Comparison of ENCODE assay signal across 8 cellular contexts in genomic region chr20:3239867-3240775, GRCh38. TPM values are rescaled to one million over a fixed set of nuclear protein-coding genes. Genes with fewer than 3 reads are reported as not detected.
DNase-seq lines count a peak whose midpoint lies in the region; ATAC-seq and TF ChIP-seq lines count a peak whose summit lies in the region.

No MANE protein-coding gene starts in this region.

- H3K79me2 ChIP-seq in MM.1S (ENCODE audit: low read length) = no peaks in the 10 kb centered on the region

- peak overlapping the region; percentile 72 for H3K4me3 ChIP-seq in MM.1S (ENCODE audit: low read length)
- peak overlapping the region; percentile 69 to 72 for H3K4me3 ChIP-seq in duodenal mucosa (ENCODE audit: low read depth in 1 of 2, low read length in 2 of 2)

- TF ChIP-seq CTCF in MM.1S (IDR thresholded peaks at IDR 0.05; ENCODE audit: low read length) = no peak

- no peak overlapping the region for H3K9ac ChIP-seq in MM.1S (ENCODE audit: low read length)
- peak overlapping the region; percentile 32 to 43 for H3K9ac ChIP-seq in duodenal mucosa (ENCODE audit: low read depth in 1 of 2, low read length in 2 of 2)

- ATAC-seq in GM21360 (IDR thresholded peaks at IDR 0.05; ENCODE audit: unreplicated experiment) (no peak), GM21786 (IDR thresholded peaks at IDR 0.05; ENCODE audit: unreplicated experiment) (no peak)

- H3K36me3 ChIP-seq in MM.1S (replicated peaks; ENCODE audit: insufficient read depth, low read length) (no peaks in the 10 kb centered on the region), duodenal mucosa (ENCODE audit: control insufficient read depth in 1 of 2, insufficient read depth in 2 of 2, low read length in 2 of 2) (no peaks in the 10 kb centered on the region)

- H3K4me1 ChIP-seq in MM.1S (ENCODE audit: low read length) (0 out of 2 replicates have a peak, but pooled peaks cover 3% of the 10 kb centered on the region), duodenal mucosa (ENCODE audit: control insufficient read depth in 1 of 2, insufficient read depth in 2 of 2, low read length in 2 of 2) (peaks cover 9 to 17% of the 10 kb centered on the region in 2 donors)

- H3K4me2 ChIP-seq in MM.1S (ENCODE audit: low read depth, low read length) = peak overlapping the region; percentile 96

- no peaks in the 10 kb centered on the region for H4K20me1 ChIP-seq in MM.1S (ENCODE audit: insufficient read depth, low read length)

- peak overlapping the region; percentile 78 for H2AFZ ChIP-seq in MM.1S (ENCODE audit: low read length)

- peak; percentile 62 for DNase-seq in AG20443 (ENCODE audit: low spot score)
- no peak for DNase-seq in MM.1S
- peak; percentile 22 for DNase-seq in myocyte (ENCODE audit: low read depth)
- no peak for DNase-seq in NCI-H2029 treated with DMSO at 0.1 percent for 48 hours (lab: John Stamatoyannopoulos, UW)
- DNase-seq in stimulated activated CD4-positive, alpha-beta T cell treated with anti-CD3 and anti-CD28 coated beads, Interleukin-15, amount 100 ng/mL, for 24 hours = no peak

- H3K9me2 ChIP-seq in MM.1S (replicated peaks; ENCODE audit: insufficient read depth, low read length) = no peaks in the 10 kb centered on the region

- H3F3A ChIP-seq in MM.1S (ENCODE audit: insufficient read depth, low read length) = no peaks in the 10 kb centered on the region

- no peaks in the 10 kb centered on the region for H3K9me3 ChIP-seq in MM.1S (replicated peaks; ENCODE audit: insufficient read depth, low read length)
- H3K9me3 ChIP-seq in duodenal mucosa (ENCODE audit: control insufficient read depth in 1 of 2, low read length in 2 of 2) = no peaks in the 10 kb centered on the region

- H3K27ac ChIP-seq in MM.1S (ENCODE audit: low read length) (no peak overlapping the region), duodenal mucosa (ENCODE audit: low read depth, low read length) (no peak overlapping the region)

- peaks cover 53% of the 10 kb centered on the region for H3K27me3 ChIP-seq in MM.1S (replicated peaks; ENCODE audit: insufficient read depth, low read length)
- peaks cover 46 to 49% of the 10 kb centered on the region in 2 donors for H3K27me3 ChIP-seq in duodenal mucosa (ENCODE audit: control insufficient read depth in 1 of 2, insufficient read depth in 2 of 2, low read length in 2 of 2)

RNA-seq across cellular contexts. Expression of gene SLC4A11, which starts 1.1 kb away (rescaled TPM):
- 10.3 and 12.2 TPM in 2 replicates for total RNA-seq in myocyte
- 5.2 TPM for polyA plus RNA-seq in myocyte (2012)

RNA-seq across cellular contexts. Expression of gene ITPA, which starts 30.8 kb away (rescaled TPM):
- 52.9 and 53.0 TPM in 2 replicates for total RNA-seq in myocyte
- polyA plus RNA-seq in myocyte (2012) = 64.3 TPM

RNA-seq across cellular contexts. Expression of gene DDRGK1, which starts 35.6 kb away (rescaled TPM):
- 55.0 and 58.7 TPM in 2 replicates for total RNA-seq in myocyte
- 49.4 TPM for polyA plus RNA-seq in myocyte (2012)

Comparison
In these comparisons a context has a peak if more than half of its experiments do, and no peak if none do; other contexts are left out.
1. DNase-seq: peak in AG20443 (single experiment) and myocyte (single experiment); none in MM.1S (single experiment), NCI-H2029 treated with DMSO at 0.1 percent for 48 hours (single experiment) and stimulated activated CD4-positive, alpha-beta T cell treated with anti-CD3 and anti-CD28 coated beads, Interleukin-15, amount 100 ng/mL, for 24 hours (single experiment).